1 cellular context compared by ENCODE assay signal in genomic region chr21:16004523-16004922, GRCh38.
TF ChIP-seq lines count a peak whose summit lies in the region.

No MANE protein-coding gene starts in this region.

TF ChIP-seq in H1, 55 proteins besides CTCF, POLR2A, EP300 and RAD21 (continued from another document):
- TF ChIP-seq USF2 (IDR thresholded peaks at IDR 0.05; ENCODE audit: low read length), result no peak
- TF ChIP-seq BCL11A (IDR thresholded peaks at IDR 0.05; ENCODE audit: low read depth in 2 of 2, low read length in 2 of 2), result no peak
